Comparison of ENCODE assay signal across 8 cellular contexts in the genomic region with DNA sequence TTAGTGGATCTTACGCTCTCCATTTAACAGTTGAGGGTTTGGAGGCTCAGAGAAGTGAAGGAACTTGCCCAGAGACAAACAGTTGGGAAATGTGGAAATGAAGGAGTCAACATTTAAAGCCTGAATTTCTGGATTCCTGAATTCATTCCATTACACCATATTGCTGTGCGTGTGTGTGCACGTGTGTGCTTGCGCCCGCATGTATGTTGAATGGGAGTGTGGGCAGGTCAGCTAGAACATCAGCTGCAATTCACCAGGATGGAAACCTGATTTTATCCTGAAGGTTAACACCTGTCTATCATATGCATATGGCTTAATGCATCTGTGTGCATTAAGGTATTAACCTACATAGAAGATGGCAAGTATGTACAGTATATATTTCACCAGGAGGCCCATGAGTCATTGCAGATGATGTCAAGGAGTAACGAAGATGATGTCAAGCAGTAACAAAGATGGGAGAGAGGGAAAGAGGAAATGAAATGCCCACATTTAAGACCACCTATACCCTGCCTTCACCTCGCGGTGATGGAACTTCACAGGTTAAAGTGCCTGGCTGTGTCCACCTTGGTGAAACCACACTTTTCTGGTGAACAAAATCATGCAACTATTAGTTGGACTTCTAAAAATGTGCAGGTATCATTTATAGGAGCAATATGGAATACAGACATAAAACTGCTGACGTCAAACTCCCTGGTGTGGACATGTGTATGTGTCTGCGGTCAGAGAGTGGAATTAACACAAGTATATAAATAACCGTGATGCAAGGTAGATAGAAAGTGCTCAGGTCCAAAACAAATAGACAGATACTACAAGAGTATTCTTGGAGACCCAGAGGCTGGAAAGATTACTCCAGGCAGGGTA. TPM values are rescaled to one million over a fixed set of nuclear protein-coding genes. Genes with fewer than 3 reads are reported as not detected.
DNase-seq lines count a peak whose midpoint lies in the region; ATAC-seq, FAIRE-seq and TF ChIP-seq lines count a peak whose summit lies in the region.

No MANE protein-coding gene starts in this region.

- no peak for ATAC-seq in activated naive CD4-positive, alpha-beta T cell treated with anti-CD3 and anti-CD28 coated beads, Interleukin-2, amount 50 U/mL, for 72 hours
- no peak for ATAC-seq in thoracic aorta (ENCODE audit: insufficient number of reproducible peaks, low FRiP score, low read depth)
- no peak for ATAC-seq in HG02981 (IDR thresholded peaks at IDR 0.05; ENCODE audit: unreplicated experiment)
- no peak for ATAC-seq in HG02623 (IDR thresholded peaks at IDR 0.05; ENCODE audit: unreplicated experiment)

- no peaks in the 10 kb centered on the region for H3K4me1 ChIP-seq in kidney (ENCODE audit: control insufficient read depth in 1 of 2, insufficient read depth in 1 of 2, low read depth in 1 of 2, low read length in 2 of 2)
- H3K4me1 ChIP-seq in thoracic aorta (ENCODE audit: control insufficient read depth in 1 of 2, low read depth in 2 of 2): peaks cover 10 to 17% of the 10 kb centered on the region in 2 donors

- no peak for DNase-seq in activated naive CD4-positive, alpha-beta T cell treated with anti-CD3 and anti-CD28 coated beads for 36 hours
- no peak for DNase-seq in activated naive CD4-positive, alpha-beta T cell treated with anti-CD3 and anti-CD28 coated beads, Interleukin-2, amount 50 U/mL, for 72 hours (ENCODE audit: low spot score in 2 of 2)
- DNase-seq in kidney: no peak
- no peak for DNase-seq in thoracic aorta (ENCODE audit: low spot score)
- DNase-seq in NCI-H146 (lab: John Stamatoyannopoulos, UW): no peak

- no peaks in the 10 kb centered on the region for H3K36me3 Mint-ChIP-seq in activated naive CD4-positive, alpha-beta T cell treated with anti-CD3 and anti-CD28 coated beads for 36 hours (ENCODE audit: low read depth)
- peaks cover 0 to 6% of the 10 kb centered on the region in 2 donors for H3K36me3 Mint-ChIP-seq in activated naive CD4-positive, alpha-beta T cell treated with anti-CD3 and anti-CD28 coated beads, Interleukin-2, amount 50 U/mL, for 72 hours
- H3K36me3 Mint-ChIP-seq in activated naive CD8-positive, alpha-beta T cell: no peaks in the 10 kb centered on the region

- TF ChIP-seq CTCF in kidney (IDR thresholded peaks at IDR 0.05; ENCODE audit: borderline replicate concordance, extremely low read depth, insufficient read depth): no peak
- no peak for TF ChIP-seq CTCF in thoracic aorta (IDR thresholded peaks at IDR 0.05)

- H3K9me3 Mint-ChIP-seq in activated naive CD4-positive, alpha-beta T cell treated with anti-CD3 and anti-CD28 coated beads for 36 hours: no peaks in the 10 kb centered on the region
- no peaks in the 10 kb centered on the region for H3K9me3 Mint-ChIP-seq in activated naive CD4-positive, alpha-beta T cell treated with anti-CD3 and anti-CD28 coated beads, Interleukin-2, amount 50 U/mL, for 72 hours
- no peaks in the 10 kb centered on the region for H3K9me3 Mint-ChIP-seq in activated naive CD8-positive, alpha-beta T cell (ENCODE audit: low read depth)

- peaks cover 11% of the 10 kb centered on the region for H3K4me1 Mint-ChIP-seq in activated naive CD4-positive, alpha-beta T cell treated with anti-CD3 and anti-CD28 coated beads for 36 hours (ENCODE audit: low read depth)
- H3K4me1 Mint-ChIP-seq in activated naive CD8-positive, alpha-beta T cell (ENCODE audit: low read depth): peaks cover 10% of the 10 kb centered on the region

- H3K4me3 Mint-ChIP-seq in activated naive CD4-positive, alpha-beta T cell treated with anti-CD3 and anti-CD28 coated beads for 36 hours: peak overlapping the region; percentile 62
- peak overlapping the region; percentile 77 for H3K4me3 Mint-ChIP-seq in activated naive CD8-positive, alpha-beta T cell

- no peak overlapping the region for H3K9ac ChIP-seq in kidney (ENCODE audit: low read length in 2 of 2)

- peaks cover 33% of the 10 kb centered on the region for H3K27me3 Mint-ChIP-seq in activated naive CD4-positive, alpha-beta T cell treated with anti-CD3 and anti-CD28 coated beads for 36 hours (ENCODE audit: low read depth)
- peaks cover 21% of the 10 kb centered on the region for H3K27me3 Mint-ChIP-seq in activated naive CD8-positive, alpha-beta T cell

- H3K27ac Mint-ChIP-seq in activated naive CD4-positive, alpha-beta T cell treated with anti-CD3 and anti-CD28 coated beads for 36 hours: no peak overlapping the region
- no peak overlapping the region for H3K27ac Mint-ChIP-seq in activated naive CD4-positive, alpha-beta T cell treated with anti-CD3 and anti-CD28 coated beads, Interleukin-2, amount 50 U/mL, for 72 hours
- no peak overlapping the region for H3K27ac Mint-ChIP-seq in activated naive CD8-positive, alpha-beta T cell

- H3K4me3 ChIP-seq in kidney (ENCODE audit: low read length in 2 of 2) (peak overlapping the region; percentile 50 to 60), thoracic aorta (peak overlapping the region; percentile 74)

- no peak for FAIRE-seq in kidney (lab: Jason Lieb, UNC)

- intact Hi-C loops in activated naive CD4-positive, alpha-beta T cell treated with anti-CD3 and anti-CD28 coated beads for 36 hours (cut with micrococcal nuclease): no loop called here
- intact Hi-C loops in kidney (cut with DNase I): no loop called here

- H3K27ac ChIP-seq in kidney (ENCODE audit: low read depth in 2 of 2, low read length in 2 of 2): no peak overlapping the region
- no peak overlapping the region for H3K27ac ChIP-seq in thoracic aorta

- no peaks in the 10 kb centered on the region for H3K9me3 ChIP-seq in kidney (ENCODE audit: control insufficient read depth in 1 of 2, low read length in 2 of 2)
- H3K9me3 ChIP-seq in thoracic aorta: no peaks in the 10 kb centered on the region

- CTCF ChIA-PET in activated naive CD4-positive, alpha-beta T cell treated with anti-CD3 and anti-CD28 coated beads for 36 hours (lab: Charles Lee): no interaction called here

- no peaks in the 10 kb centered on the region for H3K27me3 ChIP-seq in thoracic aorta (replicated peaks; ENCODE audit: insufficient read depth)

- H3K36me3 ChIP-seq in kidney (ENCODE audit: control insufficient read depth in 1 of 2, insufficient read depth in 2 of 2, low read length in 2 of 2): no peaks in the 10 kb centered on the region
- H3K36me3 ChIP-seq in thoracic aorta: no peaks in the 10 kb centered on the region

RNA-seq across cellular contexts. Expression of a gene that starts 0.8 kb away (rescaled TPM):
- under 1 TPM; 0.32 to 0.52 TPM for total RNA-seq in activated naive CD4-positive, alpha-beta T cell treated with anti-CD3 and anti-CD28 coated beads for 36 hours
- 1 to 10 TPM in 1 of 2 donors, not detected in 1; 1.3 TPM for total RNA-seq in activated naive CD4-positive, alpha-beta T cell treated with anti-CD3 and anti-CD28 coated beads, Interleukin-2, amount 50 U/mL, for 72 hours
- total RNA-seq in kidney: 24.8 TPM
- 6.5 TPM for polyA plus RNA-seq in kidney (ENCODE audit: insufficient read depth, low read depth, low replicate concordance)
- 10 to 100 TPM; 38.3 to 69.2 TPM for total RNA-seq in thoracic aorta

RNA-seq across cellular contexts. Expression of a gene that starts 14.9 kb away (rescaled TPM):
- total RNA-seq in activated naive CD4-positive, alpha-beta T cell treated with anti-CD3 and anti-CD28 coated beads for 36 hours: 1 to 10 TPM; 8.6 to 9.7 TPM
- 10 to 100 TPM in 1 of 2 donors, 1 to 10 TPM in 1; 9.9 to 12.1 TPM for total RNA-seq in activated naive CD4-positive, alpha-beta T cell treated with anti-CD3 and anti-CD28 coated beads, Interleukin-2, amount 50 U/mL, for 72 hours
- total RNA-seq in kidney (14.0 TPM), thoracic aorta (10 to 100 TPM in 1 of 2 donors, 1 to 10 TPM in 1; 9.1 to 22.8 TPM)
- 14.3 TPM for polyA plus RNA-seq in kidney (ENCODE audit: insufficient read depth, low read depth, low replicate concordance)

RNA-seq across cellular contexts. Expression of a gene that starts 49.9 kb away (rescaled TPM):
- 1 to 10 TPM; 5.0 to 5.4 TPM for total RNA-seq in activated naive CD4-positive, alpha-beta T cell treated with anti-CD3 and anti-CD28 coated beads for 36 hours
- 1 to 10 TPM; 3.7 to 4.2 TPM for total RNA-seq in activated naive CD4-positive, alpha-beta T cell treated with anti-CD3 and anti-CD28 coated beads, Interleukin-2, amount 50 U/mL, for 72 hours
- total RNA-seq in kidney (27.8 TPM), thoracic aorta (10 to 100 TPM; 37.7 to 45.8 TPM)
- 29.8 TPM for polyA plus RNA-seq in kidney (ENCODE audit: insufficient read depth, low read depth, low replicate concordance)

Comparison
In these comparisons a context has a peak if more than half of its experiments do, and no peak if none do; other contexts are left out.
1. RNA of a gene that starts 0.8 kb away (total RNA-seq): 38.3 to 69.2 TPM in thoracic aorta and 24.8 TPM in kidney (single experiment); 1.3 TPM in activated naive CD4-positive, alpha-beta T cell treated with anti-CD3 and anti-CD28 coated beads, Interleukin-2, amount 50 U/mL, for 72 hours and 0.32 to 0.52 TPM in activated naive CD4-positive, alpha-beta T cell treated with anti-CD3 and anti-CD28 coated beads for 36 hours; every median in the first group is over 10 times any median in the second.